20 cellular contexts compared by ENCODE assay signal in genomic region chr22:19951351-19951750, GRCh38. TPM values are rescaled to one million over a fixed set of nuclear protein-coding genes. Genes with fewer than 3 reads are reported as not detected.
A peak's percentile ranks its signal among the peaks of the same experiment; 100 is the strongest.
DNase-seq lines count a peak whose midpoint lies in the region; ATAC-seq and TF ChIP-seq lines count a peak whose summit lies in the region.
"Had no signal": no experiment of that assay in that cellular context is flagged by ENCODE, and none has a peak within 500 bp of the region (broad histone marks: within the 10 kb centered on the region; RNA-seq: fewer than 3 reads in every experiment).

No MANE protein-coding gene starts in this region.

- TF ChIP-seq CTCF in body of pancreas (IDR thresholded peaks at IDR 0.05) (no peak), right atrium auricular region (IDR thresholded peaks at IDR 0.05) (no peak), testis (IDR thresholded peaks at IDR 0.05) (no peak)

- H3K9me3 ChIP-seq in body of pancreas (no peaks in the 10 kb centered on the region), right atrium auricular region (no peaks in the 10 kb centered on the region), testis (no peaks in the 10 kb centered on the region)
- H3K9me3 ChIP-seq: A549 had no signal

- WGBS in body of pancreas, 2 donors, result 50 to 72% methylated on average over 13 of the region's 13 CpGs
- WGBS in testis, 2 donors, result 34 to 56% methylated on average over 13 of the region's 13 CpGs

- ATAC-seq in body of pancreas (no peak), GM21360 (IDR thresholded peaks at IDR 0.05; ENCODE audit: unreplicated experiment) (no peak)
- ATAC-seq: A549 had no signal

- intact Hi-C loops in body of pancreas (cut with DNase I), result no loop called here
- intact Hi-C loops in testis (cut with DNase I; ENCODE audit: low total_unique reads), result no loop called here

- H3K36me3 Mint-ChIP-seq in activated T-cell treated with anti-CD3 and anti-CD28 coated beads, Interleukin-2, amount 50 U/mL, for 24 hours (ENCODE audit: low read depth), result peaks cover 37% of the 10 kb centered on the region
- peaks cover 0 to 8% (median 0%) of the 10 kb centered on the region in 3 donors for H3K36me3 Mint-ChIP-seq in immature natural killer cell

- peaks cover 43% of the 10 kb centered on the region for H3K4me1 ChIP-seq in body of pancreas
- H3K4me1 ChIP-seq in right atrium auricular region, result peaks cover 0 to 55% of the 10 kb centered on the region in 2 donors
- peaks cover 58% of the 10 kb centered on the region for H3K4me1 ChIP-seq in testis

- peak overlapping the region; percentile 31 for H3K27ac Mint-ChIP-seq in activated T-cell treated with anti-CD3 and anti-CD28 coated beads, Interleukin-2, amount 50 U/mL, for 24 hours
- peak overlapping the region in 1 of 6 donors; percentile 73 for H3K27ac Mint-ChIP-seq in immature natural killer cell
- H3K27ac Mint-ChIP-seq: activated CD4-positive, alpha-beta memory T cell treated with anti-CD3 and anti-CD28 coated beads, Interleukin-2, amount 10 ng/mL, durations not matched to agents 7 days and 5 days; activated naive CD4-positive, alpha-beta T cell treated with anti-CD3 and anti-CD28 coated beads for 36 hours had no signal

- peaks cover 28% of the 10 kb centered on the region for H3K4me1 Mint-ChIP-seq in activated T-cell treated with anti-CD3 and anti-CD28 coated beads, Interleukin-2, amount 50 U/mL, for 24 hours (ENCODE audit: low read depth)
- H3K4me1 Mint-ChIP-seq in immature natural killer cell, result peaks cover 29 to 36% of the 10 kb centered on the region in 2 donors

- no peaks in the 10 kb centered on the region for H3K27me3 Mint-ChIP-seq in activated T-cell treated with anti-CD3 and anti-CD28 coated beads, Interleukin-2, amount 50 U/mL, for 24 hours
- H3K27me3 Mint-ChIP-seq in immature natural killer cell (ENCODE audit: low read depth in 3 of 3), result peaks cover 0 to 7% (median 6%) of the 10 kb centered on the region in 3 donors
- H3K27me3 Mint-ChIP-seq: activated CD4-positive, alpha-beta memory T cell treated with anti-CD3 and anti-CD28 coated beads, Interleukin-2, amount 10 ng/mL, durations not matched to agents 7 days and 5 days had no signal

- H3K27ac ChIP-seq in body of pancreas (peak overlapping the region; percentile 65 to 93 (median 78)), right atrium auricular region (peak overlapping the region; percentile 24 to 80), testis (peak overlapping the region; percentile 79 to 90)
- H3K27ac ChIP-seq: A549, PC-9, WERI-Rb-1 had no signal

- no peak for DNase-seq in activated T-cell treated with anti-CD3 and anti-CD28 coated beads, Interleukin-2, amount 50 U/mL, for 24 hours
- DNase-seq in activated T-cell treated with anti-CD3 and anti-CD28 coated beads, Interleukin-2, amount 50 U/mL, for 48 hours, result no peak
- peak in 3 of 4 donors; percentile 52 to 62 (median 53) for DNase-seq in body of pancreas
- no peak for DNase-seq in right atrium auricular region (ENCODE audit: low spot score)
- DNase-seq in testis, result peak; percentile 89
- no peak for DNase-seq in A172 (ENCODE audit: low spot score)
- no peak for DNase-seq in immature natural killer cell
- DNase-seq: activated CD4-positive, alpha-beta memory T cell treated with anti-CD3 and anti-CD28 coated beads, Interleukin-2, amount 10 ng/mL, durations not matched to agents 7 days and 5 days; activated naive CD4-positive, alpha-beta T cell treated with anti-CD3 and anti-CD28 coated beads for 36 hours; head of caudate nucleus; KBM-7; NCI-H1694; NCI-H2227 treated with DMSO at 0.1 percent for 48 hours; nucleus accumbens; PC-9; stimulated activated CD4-positive, alpha-beta T cell treated with anti-CD3 and anti-CD28 coated beads, Interleukin-12 subunit alpha, Interleukin-12 subunit beta, amount 100 ng/mL, for 4 hours; stimulated activated CD8-positive, alpha-beta memory T cell treated with anti-CD3 and anti-CD28 coated beads, Interleukin-4, amount 100 ng/mL, for 48 hours; WERI-Rb-1 had no signal

- H3K27me3 ChIP-seq in body of pancreas, result no peaks in the 10 kb centered on the region
- H3K27me3 ChIP-seq in right atrium auricular region, result no peaks in the 10 kb centered on the region
- H3K27me3 ChIP-seq in testis, result no peaks in the 10 kb centered on the region

- TF ChIP-seq POLR2A in body of pancreas (IDR thresholded peaks at IDR 0.05), result no peak
- no peak for TF ChIP-seq POLR2A in testis (IDR thresholded peaks at IDR 0.05)

- H3K36me3 ChIP-seq in body of pancreas (replicated peaks in 1 of 2; ENCODE audit: insufficient read depth in 1 of 2, low read depth in 2 of 2), result no peaks in the 10 kb centered on the region
- peaks cover 5% of the 10 kb centered on the region for H3K36me3 ChIP-seq in right atrium auricular region
- H3K36me3 ChIP-seq in testis (ENCODE audit: low read depth, missing control alignments), result no peaks in the 10 kb centered on the region

- no peaks in the 10 kb centered on the region for H3K9me3 Mint-ChIP-seq in activated T-cell treated with anti-CD3 and anti-CD28 coated beads, Interleukin-2, amount 50 U/mL, for 24 hours
- no peaks in the 10 kb centered on the region for H3K9me3 Mint-ChIP-seq in immature natural killer cell
- H3K9me3 Mint-ChIP-seq: activated CD4-positive, alpha-beta memory T cell treated with anti-CD3 and anti-CD28 coated beads, Interleukin-2, amount 10 ng/mL, durations not matched to agents 7 days and 5 days; activated naive CD4-positive, alpha-beta T cell treated with anti-CD3 and anti-CD28 coated beads for 36 hours had no signal

- no peak overlapping the region for H3K4me3 Mint-ChIP-seq in activated T-cell treated with anti-CD3 and anti-CD28 coated beads, Interleukin-2, amount 50 U/mL, for 24 hours
- no peak overlapping the region for H3K4me3 Mint-ChIP-seq in immature natural killer cell
- H3K4me3 Mint-ChIP-seq: activated CD4-positive, alpha-beta memory T cell treated with anti-CD3 and anti-CD28 coated beads, Interleukin-2, amount 10 ng/mL, durations not matched to agents 7 days and 5 days; activated naive CD4-positive, alpha-beta T cell treated with anti-CD3 and anti-CD28 coated beads for 36 hours had no signal

- H3K4me3 ChIP-seq in body of pancreas, result no peak overlapping the region
- no peak overlapping the region for H3K4me3 ChIP-seq in right atrium auricular region
- no peak overlapping the region for H3K4me3 ChIP-seq in testis
- H3K4me3 ChIP-seq: A549, PC-9 had no signal

RNA-seq across cellular contexts. Expression of gene TXNRD2, which starts 9.7 kb away (rescaled TPM):
- total RNA-seq in body of pancreas (10 to 100 TPM; 22.1 to 23.6 TPM), right atrium auricular region (10 to 100 TPM; 16.2 to 18.4 TPM), testis (10 to 100 TPM; 36.6 to 49.9 TPM)
- polyA plus RNA-seq in testis (ENCODE audit: insufficient read depth, low read depth, low replicate concordance) (28.7 TPM), immature natural killer cell (10 to 100 TPM; 11.0 to 17.1 (median 15.5) TPM)
- total RNA-seq in A172 (2014; rRNA removed; shearing (Covaris generic)), result 112 and 114 TPM in 2 replicates

RNA-seq across cellular contexts. Expression of gene COMT, which starts 9.8 kb away (rescaled TPM):
- total RNA-seq in body of pancreas (10 to 100 TPM; 85.6 to 98.2 TPM), right atrium auricular region (100 to 1,000 TPM; 142 to 195 TPM), testis (100 to 1,000 TPM; 278 to 427 TPM)
- polyA plus RNA-seq in testis (ENCODE audit: insufficient read depth, low read depth, low replicate concordance) (147 TPM), immature natural killer cell (100 to 1,000 TPM; 130 to 167 (median 155) TPM)
- total RNA-seq in A172 (2014; rRNA removed; shearing (Covaris generic)), result 91.9 and 130 TPM in 2 replicates

Comparison
In these comparisons a context has a peak if more than half of its experiments do, and no peak if none do; other contexts are left out.
1. DNase-seq: peak in body of pancreas (3 of 4) and testis (single experiment); none in activated T-cell treated with anti-CD3 and anti-CD28 coated beads, Interleukin-2, amount 50 U/mL, for 24 hours (single experiment), activated T-cell treated with anti-CD3 and anti-CD28 coated beads, Interleukin-2, amount 50 U/mL, for 48 hours (0 of 2), right atrium auricular region (single experiment), A172 (single experiment) and immature natural killer cell (0 of 3).
2. Peak in every context shown above with its lines, with median percentiles within 50 percentile points of each other: H3K27ac ChIP-seq.